2 cellular contexts compared by ENCODE assay signal in genomic region chr1:10061276-10061675, GRCh38.
TF ChIP-seq lines count a peak whose summit lies in the region.

No MANE protein-coding gene starts in this region.

TF ChIP-seq in H1, 55 proteins besides CTCF, POLR2A, EP300 and RAD21:
- TF ChIP-seq TEAD4 (IDR thresholded peaks at IDR 0.05; ENCODE audit: low read depth, low read length) (no peak), RFX5 (IDR thresholded peaks at IDR 0.05; ENCODE audit: borderline replicate concordance, low read depth, low read length) (no peak), SP1 (IDR thresholded peaks at IDR 0.05; ENCODE audit: low read depth, low read length) (no peak), SRF (IDR thresholded peaks at IDR 0.05; ENCODE audit: low read depth, low read length) (no peak), SP2 (IDR thresholded peaks at IDR 0.05; ENCODE audit: low read length) (no peak), CTBP2 (IDR thresholded peaks at IDR 0.05; ENCODE audit: borderline replicate concordance, insufficient read depth, insufficient read length, low read length) (no peak), CHD7 (IDR thresholded peaks at IDR 0.05; ENCODE audit: insufficient replicate concordance, low read length) (no peak), KDM5A (IDR thresholded peaks at IDR 0.05; ENCODE audit: low read length) (no peak), NANOG (IDR thresholded peaks at IDR 0.05; ENCODE audit: insufficient read depth, low read depth, low read length, poor library complexity, severe bottlenecking) (no peak), NRF1 (IDR thresholded peaks at IDR 0.05; ENCODE audit: low read depth, low read length) (no peak), YY1 (IDR thresholded peaks at IDR 0.05; ENCODE audit: low read depth, low read length) (no peak)

TF ChIP-seq in SK-N-SH, 30 proteins besides CTCF, POLR2A, EP300 and RAD21:
- TF ChIP-seq JUND (IDR thresholded peaks at IDR 0.05) = no peak
- no peak for TF ChIP-seq USF1 (IDR thresholded peaks at IDR 0.05; ENCODE audit: borderline replicate concordance, low read depth)
- no peak for TF ChIP-seq SIN3A (IDR thresholded peaks at IDR 0.05; ENCODE audit: borderline replicate concordance, low read depth, low read length)
- TF ChIP-seq POLR2AphosphoS5 (IDR thresholded peaks at IDR 0.05; ENCODE audit: low read depth, low read length) = no peak
- no peak for TF ChIP-seq RFX5 (IDR thresholded peaks at IDR 0.05; ENCODE audit: low read length)
- TF ChIP-seq RXRA (IDR thresholded peaks at IDR 0.05; ENCODE audit: borderline replicate concordance, low read depth) = no peak
- no peak for TF ChIP-seq MAX (IDR thresholded peaks at IDR 0.05; ENCODE audit: low read depth)
- TF ChIP-seq IRF3 (IDR thresholded peaks at IDR 0.05; ENCODE audit: low read depth, low read length) = no peak
- TF ChIP-seq EZH2phosphoT487 (IDR thresholded peaks at IDR 0.05; ENCODE audit: borderline replicate concordance, low read depth) = no peak
- no peak for TF ChIP-seq FOXM1 (IDR thresholded peaks at IDR 0.05; ENCODE audit: low read depth)
- TF ChIP-seq REST (IDR thresholded peaks at IDR 0.05; ENCODE audit: low read depth, low read length) = no peak
- TF ChIP-seq TEAD4 (IDR thresholded peaks at IDR 0.05; ENCODE audit: borderline replicate concordance, insufficient read depth) = no peak
- TF ChIP-seq GABPA (IDR thresholded peaks at IDR 0.05; ENCODE audit: low read depth) = no peak
- TF ChIP-seq ZBTB33 (IDR thresholded peaks at IDR 0.05; ENCODE audit: borderline replicate concordance, low read depth) = no peak
- TF ChIP-seq TAF1 (IDR thresholded peaks at IDR 0.05; ENCODE audit: borderline replicate concordance, low read depth, low read length) = no peak
- no peak for TF ChIP-seq NRF1 (IDR thresholded peaks at IDR 0.05; ENCODE audit: low read depth, low read length)
- no peak for TF ChIP-seq GATA2 (CRISPR knock-in tag; IDR thresholded peaks at IDR 0.05)
- no peak for TF ChIP-seq MXI1 (IDR thresholded peaks at IDR 0.05; ENCODE audit: low read depth, low read length)
- no peak for TF ChIP-seq FOXJ3 (CRISPR knock-in tag; IDR thresholded peaks at IDR 0.05)
- TF ChIP-seq NFIC (IDR thresholded peaks at IDR 0.05; ENCODE audit: borderline replicate concordance) = no peak
